1 cellular context compared by ENCODE assay signal in genomic region chr6:43491750-43492661, GRCh38.
A peak's percentile ranks its signal among the peaks of the same experiment; 100 is the strongest.
TF ChIP-seq lines count a peak whose summit lies in the region.

No MANE protein-coding gene starts in this region.

TF ChIP-seq in HepG2, 621 proteins besides CTCF, POLR2A, EP300 and RAD21 (continued from another document and continues in another):
- TF ChIP-seq PRDM15 (CRISPR knock-in tag; IDR thresholded peaks at IDR 0.05) (no peak), PRDM10 (CRISPR knock-in tag; IDR thresholded peaks at IDR 0.05; ENCODE audit: low read depth) (no peak), TCF7 (IDR thresholded peaks at IDR 0.05; ENCODE audit: low read depth) (no peak), ZNF256 (CRISPR knock-in tag; conservative IDR thresholded peaks at IDR 0.05) (no peak), NCOA1 (CRISPR knock-in tag; IDR thresholded peaks at IDR 0.05) (no peak), CERS6 (CRISPR knock-in tag; IDR thresholded peaks at IDR 0.05) (no peak), HDAC1 (CRISPR knock-in tag; IDR thresholded peaks at IDR 0.05) (no peak), SRSF4 (IDR thresholded peaks at IDR 0.05; ENCODE audit: low read depth, low read length, poor library complexity, severe bottlenecking) (no peak), HOXD1 (CRISPR knock-in tag; IDR thresholded peaks at IDR 0.05) (no peak), GLI4 (CRISPR knock-in tag; IDR thresholded peaks at IDR 0.05; ENCODE audit: borderline replicate concordance) (no peak), BCL3 (CRISPR knock-in tag; IDR thresholded peaks at IDR 0.05) (0 out of 2 replicates have a peak, but pooled peaks have one; percentile 71), PHF5A (CRISPR knock-in tag; IDR thresholded peaks at IDR 0.05; ENCODE audit: low read depth, unreplicated experiment) (no peak), ELF4 (CRISPR knock-in tag; IDR thresholded peaks at IDR 0.05; ENCODE audit: borderline replicate concordance) (no peak), ZNF644 (CRISPR knock-in tag; IDR thresholded peaks at IDR 0.05; ENCODE audit: low read depth) (no peak), TBX3 (IDR thresholded peaks at IDR 0.05; ENCODE audit: borderline replicate concordance) (no peak), THAP7 (CRISPR knock-in tag; IDR thresholded peaks at IDR 0.05) (no peak), ASH2L (IDR thresholded peaks at IDR 0.05; ENCODE audit: insufficient read length, low read depth, low read length) (no peak), ATF3 (CRISPR knock-in tag; IDR thresholded peaks at IDR 0.05) (no peak), ZNF576 (CRISPR knock-in tag; IDR thresholded peaks at IDR 0.05) (no peak), ZNF205 (CRISPR knock-in tag; IDR thresholded peaks at IDR 0.05) (no peak), DBP (CRISPR knock-in tag; IDR thresholded peaks at IDR 0.05; ENCODE audit: not compliant biosample characterization) (no peak), RELA (CRISPR knock-in tag; IDR thresholded peaks at IDR 0.05) (no peak), TEAD3 (CRISPR knock-in tag; optimal IDR thresholded peaks at IDR 0.05; ENCODE audit: borderline replicate concordance) (no peak), SRF (IDR thresholded peaks at IDR 0.05; ENCODE audit: low read depth, low read length) (no peak), ZFP36L2 (CRISPR knock-in tag; IDR thresholded peaks at IDR 0.05) (no peak), ZNF710 (CRISPR knock-in tag; IDR thresholded peaks at IDR 0.05; ENCODE audit: borderline replicate concordance) (no peak), NFYB (CRISPR knock-in tag; IDR thresholded peaks at IDR 0.05) (no peak), ZNF772 (CRISPR knock-in tag; IDR thresholded peaks at IDR 0.05) (no peak), ZNF570 (CRISPR knock-in tag; IDR thresholded peaks at IDR 0.05; ENCODE audit: borderline replicate concordance) (no peak), ZNF124 (CRISPR knock-in tag; IDR thresholded peaks at IDR 0.05) (no peak), RARA (CRISPR knock-in tag; IDR thresholded peaks at IDR 0.05) (peak; percentile 63), E2F2 (CRISPR knock-in tag; IDR thresholded peaks at IDR 0.05; ENCODE audit: borderline replicate concordance) (no peak), MZF1 (CRISPR knock-in tag; IDR thresholded peaks at IDR 0.05; ENCODE audit: borderline replicate concordance) (no peak), SPEN (CRISPR knock-in tag; IDR thresholded peaks at IDR 0.05; ENCODE audit: low read depth) (peak; percentile 17; the same call in 1 of the 2 replicates), BRF2 (CRISPR knock-in tag; IDR thresholded peaks at IDR 0.05) (peak; percentile 28; the same call in 1 of the 2 replicates), ZNF83 (CRISPR knock-in tag; IDR thresholded peaks at IDR 0.05; ENCODE audit: borderline replicate concordance) (no peak), SSRP1 (CRISPR knock-in tag; IDR thresholded peaks at IDR 0.05) (no peak), ZNF800 (CRISPR knock-in tag; IDR thresholded peaks at IDR 0.05) (no peak), ZNF12 (CRISPR knock-in tag; IDR thresholded peaks at IDR 0.05) (no peak), ZBTB25 (CRISPR knock-in tag; IDR thresholded peaks at IDR 0.05) (no peak), ZNF740 (CRISPR knock-in tag; IDR thresholded peaks at IDR 0.05) (no peak), FOXO1 (CRISPR knock-in tag; IDR thresholded peaks at IDR 0.05) (no peak), ZNF225 (CRISPR knock-in tag; IDR thresholded peaks at IDR 0.05) (no peak)
